In the genomic region with DNA sequence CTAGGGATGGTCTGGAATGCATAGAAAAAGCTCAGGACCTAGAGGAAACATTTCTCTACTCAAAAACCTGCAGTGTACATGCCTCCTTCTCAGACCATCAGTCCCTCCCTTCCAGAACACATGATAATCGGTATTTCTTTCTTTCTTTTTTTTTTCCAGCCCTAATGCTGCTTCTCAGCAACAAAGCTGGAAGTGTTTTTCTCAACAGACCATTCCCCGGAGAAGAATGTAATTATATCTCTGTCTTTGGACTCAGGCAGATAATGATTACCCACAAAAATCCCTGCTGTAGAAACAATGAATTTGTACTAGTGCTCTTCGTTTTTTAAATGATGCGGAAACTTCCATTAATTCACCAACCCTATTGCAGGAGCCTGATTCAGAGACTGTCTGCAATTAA, we compare ENCODE assay signal across 1 cellular context.
TF ChIP-seq lines count a peak whose summit lies in the region.

No MANE protein-coding gene starts in this region.

TF ChIP-seq in IMR-90, 13 proteins besides CTCF, POLR2A, EP300 and RAD21 (continued from another document):
- TF ChIP-seq ELK1 (IDR thresholded peaks at IDR 0.05; ENCODE audit: borderline replicate concordance, low read depth, low read length) (no peak), USF2 (IDR thresholded peaks at IDR 0.05; ENCODE audit: low read depth, low read length) (no peak)
